Comparison of ENCODE assay signal across 8 cellular contexts in genomic region chr3:127959873-127960272, GRCh38. TPM values are rescaled to one million over a fixed set of nuclear protein-coding genes. Genes with fewer than 3 reads are reported as not detected.
DNase-seq lines count a peak whose midpoint lies in the region; ATAC-seq and TF ChIP-seq lines count a peak whose summit lies in the region.

No MANE protein-coding gene starts in this region.

- CTCF ChIA-PET in activated naive CD4-positive, alpha-beta T cell treated with anti-CD3 and anti-CD28 coated beads for 36 hours (lab: Charles Lee) = no interaction called here

- no peak overlapping the region for H3K27ac Mint-ChIP-seq in activated naive CD4-positive, alpha-beta T cell treated with anti-CD3 and anti-CD28 coated beads for 36 hours
- H3K27ac Mint-ChIP-seq in activated naive CD4-positive, alpha-beta T cell treated with anti-CD3 and anti-CD28 coated beads, Interleukin-2, amount 50 U/mL, for 72 hours = no peak overlapping the region
- no peak overlapping the region for H3K27ac Mint-ChIP-seq in CD14-positive monocyte

- H3K4me2 ChIP-seq in neural cell (ENCODE audit: low read length) = no peak overlapping the region

- H3K9ac ChIP-seq in neural cell (ENCODE audit: low read length) = no peak overlapping the region

- no peaks in the 10 kb centered on the region for H3F3A ChIP-seq in neural cell (ENCODE audit: insufficient read depth, low read length, poor library complexity, severe bottlenecking)

- peak; percentile 12 for DNase-seq in activated naive CD4-positive, alpha-beta T cell treated with anti-CD3 and anti-CD28 coated beads for 36 hours
- no peak for DNase-seq in activated naive CD4-positive, alpha-beta T cell treated with anti-CD3 and anti-CD28 coated beads, Interleukin-2, amount 50 U/mL, for 72 hours (ENCODE audit: low spot score in 2 of 2)
- peak; percentile 11 for DNase-seq in NCI-H460 (ENCODE audit: extremely low read depth, low read depth)
- peak; percentile 6 to 37 for DNase-seq in dermis microvascular lymphatic vessel endothelial cell (ENCODE audit: low read depth in 2 of 2)
- DNase-seq in CD14-positive monocyte (ENCODE audit: low spot score) = no peak

- TF ChIP-seq EP300 in neural cell (conservative IDR thresholded peaks at IDR 0.05; ENCODE audit: poor library complexity, severe bottlenecking) = no peak

- H3K4me1 Mint-ChIP-seq in activated naive CD4-positive, alpha-beta T cell treated with anti-CD3 and anti-CD28 coated beads for 36 hours (ENCODE audit: low read depth) = no peaks in the 10 kb centered on the region
- H3K4me1 Mint-ChIP-seq in CD14-positive monocyte = no peaks in the 10 kb centered on the region

- TF ChIP-seq CTCF in neural cell (IDR thresholded peaks at IDR 0.05; ENCODE audit: poor library complexity, severe bottlenecking) (peak; percentile 75), CD14-positive monocyte (IDR thresholded peaks at IDR 0.05) (no peak)

- H3K27me3 Mint-ChIP-seq in activated naive CD4-positive, alpha-beta T cell treated with anti-CD3 and anti-CD28 coated beads for 36 hours (ENCODE audit: low read depth) = no peaks in the 10 kb centered on the region
- H3K27me3 Mint-ChIP-seq in CD14-positive monocyte (ENCODE audit: low read depth in 3 of 3) = peaks cover 4 to 7% (median 4%) of the 10 kb centered on the region in 3 donors

- no peaks in the 10 kb centered on the region for H3K79me2 ChIP-seq in neural cell (replicated peaks; ENCODE audit: insufficient read depth, low read length)

- peak; percentile 84 for TF ChIP-seq RAD21 in neural cell (conservative IDR thresholded peaks at IDR 0.05)

- H2AFZ ChIP-seq in neural cell (ENCODE audit: low read depth, low read length) = no peak overlapping the region

- no peaks in the 10 kb centered on the region for H3K36me3 Mint-ChIP-seq in activated naive CD4-positive, alpha-beta T cell treated with anti-CD3 and anti-CD28 coated beads for 36 hours (ENCODE audit: low read depth)
- no peaks in the 10 kb centered on the region for H3K36me3 Mint-ChIP-seq in activated naive CD4-positive, alpha-beta T cell treated with anti-CD3 and anti-CD28 coated beads, Interleukin-2, amount 50 U/mL, for 72 hours
- no peaks in the 10 kb centered on the region for H3K36me3 Mint-ChIP-seq in CD14-positive monocyte

- H3K27ac ChIP-seq in neural cell (ENCODE audit: low read length) = no peak overlapping the region

- no peaks in the 10 kb centered on the region for H3K9me2 ChIP-seq in neural cell (ENCODE audit: insufficient read depth, low read length)

- intact Hi-C loops in activated naive CD4-positive, alpha-beta T cell treated with anti-CD3 and anti-CD28 coated beads for 36 hours (cut with micrococcal nuclease) = no loop called here
- intact Hi-C loops in CD14-positive monocyte (cut with micrococcal nuclease) = no loop called here

- H4K20me1 ChIP-seq in neural cell (ENCODE audit: insufficient read depth) = no peaks in the 10 kb centered on the region

- no peaks in the 10 kb centered on the region for H3K27me3 ChIP-seq in neural cell (ENCODE audit: insufficient read depth, low read depth, low read length)

- H3K4me3 Mint-ChIP-seq in activated naive CD4-positive, alpha-beta T cell treated with anti-CD3 and anti-CD28 coated beads for 36 hours = no peak overlapping the region
- H3K4me3 Mint-ChIP-seq in CD14-positive monocyte = no peak overlapping the region

- no peaks in the 10 kb centered on the region for H3K9me3 ChIP-seq in neural cell (ENCODE audit: low read length)

- H3K36me3 ChIP-seq in neural cell (ENCODE audit: insufficient read depth, low read length) = no peaks in the 10 kb centered on the region

- H3K9me3 Mint-ChIP-seq in activated naive CD4-positive, alpha-beta T cell treated with anti-CD3 and anti-CD28 coated beads for 36 hours = no peaks in the 10 kb centered on the region
- no peaks in the 10 kb centered on the region for H3K9me3 Mint-ChIP-seq in activated naive CD4-positive, alpha-beta T cell treated with anti-CD3 and anti-CD28 coated beads, Interleukin-2, amount 50 U/mL, for 72 hours
- no peaks in the 10 kb centered on the region for H3K9me3 Mint-ChIP-seq in CD14-positive monocyte

- H3K4me3 ChIP-seq in neural cell (ENCODE audit: low read length) = no peak overlapping the region

- ATAC-seq in activated naive CD4-positive, alpha-beta T cell treated with anti-CD3 and anti-CD28 coated beads, Interleukin-2, amount 50 U/mL, for 72 hours = no peak
- no peak for ATAC-seq in GM19023 (IDR thresholded peaks at IDR 0.05; ENCODE audit: unreplicated experiment)
- no peak for ATAC-seq in HG03442 (IDR thresholded peaks at IDR 0.05; ENCODE audit: unreplicated experiment)

TF ChIP-seq in neural cell, 6 proteins besides CTCF, POLR2A, EP300 and RAD21:
- TF ChIP-seq REST (IDR thresholded peaks at IDR 0.05; ENCODE audit: borderline replicate concordance) (no peak), SMC3 (conservative IDR thresholded peaks at IDR 0.05; ENCODE audit: poor library complexity) (peak; percentile 83)
TF ChIP-seq in neural cell: peak in this region for 1.

RNA-seq across cellular contexts. Expression of gene KBTBD12, which starts 44.8 kb away (rescaled TPM):
- not detected for total RNA-seq in activated naive CD4-positive, alpha-beta T cell treated with anti-CD3 and anti-CD28 coated beads for 36 hours
- total RNA-seq in activated naive CD4-positive, alpha-beta T cell treated with anti-CD3 and anti-CD28 coated beads, Interleukin-2, amount 50 U/mL, for 72 hours = not detected
- total RNA-seq in NCI-H460 (2014; rRNA removed; shearing (Covaris generic)) = not detected in 2 replicates
- not detected in 2 replicates for polyA plus RNA-seq in NCI-H460 (2014; cell fraction: nucleus; rRNA removed)
- total RNA-seq in dermis microvascular lymphatic vessel endothelial cell = not detected in 2 replicates
- polyA plus RNA-seq in neural cell = not detected in 2 replicates
- polyA minus RNA-seq in neural cell = not detected in 2 replicates
- polyA plus RNA-seq in CD14-positive monocyte = not detected

Comparison
In these comparisons a context has a peak if more than half of its experiments do, and no peak if none do; other contexts are left out.
1. DNase-seq: peak in activated naive CD4-positive, alpha-beta T cell treated with anti-CD3 and anti-CD28 coated beads for 36 hours (single experiment), NCI-H460 (single experiment) and dermis microvascular lymphatic vessel endothelial cell (2 of 2); none in activated naive CD4-positive, alpha-beta T cell treated with anti-CD3 and anti-CD28 coated beads, Interleukin-2, amount 50 U/mL, for 72 hours (0 of 2) and CD14-positive monocyte (single experiment).